Comparison of ENCODE assay signal across 29 cellular contexts in the genomic region with DNA sequence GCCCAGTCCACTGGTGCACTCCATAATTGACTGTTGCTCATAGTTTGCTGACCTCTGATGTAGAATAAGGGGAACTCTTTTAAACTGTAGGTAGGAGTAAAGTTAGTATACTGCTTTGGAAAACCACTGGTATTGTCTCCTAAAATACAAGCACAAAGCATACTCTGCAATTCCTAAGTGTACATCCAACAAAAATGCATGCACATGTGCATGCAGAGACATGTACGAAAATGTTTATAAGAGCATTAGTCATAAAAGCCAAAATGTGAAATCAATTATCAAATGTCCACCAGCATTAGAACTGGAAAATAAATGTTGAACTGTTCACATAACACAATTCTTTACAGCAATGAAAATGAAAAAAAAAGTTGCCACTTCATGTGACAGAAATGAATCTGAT.
"Had no signal": no experiment of that assay in that cellular context is flagged by ENCODE, and none has a peak within 500 bp of the region (broad histone marks: within the 10 kb centered on the region; RNA-seq: fewer than 3 reads in every experiment).

No MANE protein-coding gene starts in this region.

- H3K27ac ChIP-seq: colonic mucosa, esophagus muscularis mucosa, gastrocnemius medialis, parathyroid adenoma, testis, tibial artery had no signal

- H3K36me3 Mint-ChIP-seq: mesothelial cell of epicardium; naive B cell; natural killer cell treated with Interleukin-12 subunit alpha and Interleukin-12 subunit beta and Interleukin-15 and Interleukin-18, amount 100 ng/mL, for 72 hours; type B pancreatic cell had no signal

- H3K4me3 ChIP-seq: colonic mucosa, esophagus muscularis mucosa, gastrocnemius medialis, lung, mucosa of descending colon, smooth muscle cell, testis, tibial artery had no signal

- H3K27me3 ChIP-seq: colonic mucosa, gastrocnemius medialis, testis had no signal

- H3K27ac Mint-ChIP-seq: dendritic cell treated with granulocyte-macrophage colony-stimulating factor and Interleukin-4, amounts not matched to agents 40 ng/mL and 50 ng/mL, for 4 days; endodermal cell; mesothelial cell of epicardium; naive B cell; natural killer cell treated with Interleukin-12 subunit alpha and Interleukin-12 subunit beta and Interleukin-15 and Interleukin-18, amount 100 ng/mL, for 72 hours; progenitor cell of endocrine pancreas; type B pancreatic cell had no signal

- H2AFZ ChIP-seq: parathyroid adenoma had no signal

- H3K36me3 ChIP-seq: colonic mucosa, esophagus muscularis mucosa, gastrocnemius medialis, tibial artery had no signal

- H3K4me1 ChIP-seq: colonic mucosa, esophagus muscularis mucosa, gastrocnemius medialis, parathyroid adenoma, testis, tibial artery had no signal

- ATAC-seq: gastrocnemius medialis; left lobe of liver; mucosa of descending colon; natural killer cell treated with Interleukin-12 subunit alpha and Interleukin-12 subunit beta and Interleukin-15 and Interleukin-18, amount 100 ng/mL, for 72 hours; sciatic nerve had no signal

- DNase-seq: colonic mucosa; effector CD8-positive, alpha-beta T cell; endodermal cell; gastrocnemius medialis; head of caudate nucleus; kidney; mesenchymal stem cell; mucosa of descending colon; naive B cell; stimulated activated CD4-positive, alpha-beta T cell treated with anti-CD3 and anti-CD28 coated beads, Interleukin-12 subunit alpha, Interleukin-12 subunit beta, amount 100 ng/mL, for 4 hours; stimulated activated CD4-positive, alpha-beta T cell treated with anti-CD3 and anti-CD28 coated beads, Interleukin-1b, Interleukin-23, amount 100 ng/mL, for 48 hours; stimulated activated CD4-positive, alpha-beta T cell treated with anti-CD3 and anti-CD28 coated beads, Interleukin-4, amount 100 ng/mL, for 1 hour; stimulated activated CD8-positive, alpha-beta memory T cell treated with anti-CD3 and anti-CD28 coated beads, Interleukin-4, amount 100 ng/mL, for 48 hours; stimulated activated naive CD4-positive, alpha-beta T cell treated with Interleukin-2 at 50 U/mL for 16 hours; substantia nigra; testis; tibial artery had no signal

- H3K9me3 ChIP-seq: colonic mucosa, esophagus muscularis mucosa, gastrocnemius medialis, mucosa of descending colon, testis, tibial artery had no signal

- H3K4me1 Mint-ChIP-seq: naive B cell, neural crest cell had no signal

- H3K4me2 ChIP-seq: smooth muscle cell had no signal

- H3K9ac ChIP-seq: parathyroid adenoma had no signal

- H3K9me3 Mint-ChIP-seq: dendritic cell treated with granulocyte-macrophage colony-stimulating factor and Interleukin-4, amounts not matched to agents 40 ng/mL and 50 ng/mL, for 4 days; natural killer cell treated with Interleukin-12 subunit alpha and Interleukin-12 subunit beta and Interleukin-15 and Interleukin-18, amount 100 ng/mL, for 72 hours; neural crest cell; type B pancreatic cell had no signal

- FAIRE-seq: kidney had no signal

- H3K79me2 ChIP-seq: parathyroid adenoma had no signal

- H3K27me3 Mint-ChIP-seq: dendritic cell treated with granulocyte-macrophage colony-stimulating factor and Interleukin-4, amounts not matched to agents 40 ng/mL and 50 ng/mL, for 4 days; progenitor cell of endocrine pancreas; type B pancreatic cell had no signal

- H3K4me3 Mint-ChIP-seq: dendritic cell treated with granulocyte-macrophage colony-stimulating factor and Interleukin-4, amounts not matched to agents 40 ng/mL and 50 ng/mL, for 4 days; endodermal cell; mesothelial cell of epicardium; naive B cell; natural killer cell treated with Interleukin-12 subunit alpha and Interleukin-12 subunit beta and Interleukin-15 and Interleukin-18, amount 100 ng/mL, for 72 hours; neural crest cell; type B pancreatic cell had no signal
